In genomic region chrX:149631293-149632165, GRCh38 we compare ENCODE assay signal across 8 cellular contexts. TPM values are rescaled to one million over a fixed set of nuclear protein-coding genes. Genes with fewer than 3 reads are reported as not detected.
A peak's percentile ranks its signal among the peaks of the same experiment; 100 is the strongest.
DNase-seq lines count a peak whose midpoint lies in the region; ATAC-seq and TF ChIP-seq lines count a peak whose summit lies in the region.

Gene TMEM185A (minus strand): TSS chrX:149631792. CDS start chrX:149631580, 212 bp downstream.

- H3K9me3 ChIP-seq in duodenal mucosa (ENCODE audit: control insufficient read depth in 1 of 2, low read length in 2 of 2), result no peaks in the 10 kb centered on the region
- peaks cover 0 to 10% of the 10 kb centered on the region in 2 donors for H3K9me3 ChIP-seq in lung (ENCODE audit: control insufficient read depth in 2 of 2, insufficient read depth in 1 of 2, low read length in 1 of 2)

- H3K4me3 ChIP-seq in duodenal mucosa (ENCODE audit: low read depth in 1 of 2, low read length in 2 of 2) (peak within 1 kb of the TSS; percentile 79 to 80), lung (peak within 1 kb of the TSS; percentile 75)

- H3K4me1 ChIP-seq in duodenal mucosa (ENCODE audit: control insufficient read depth in 1 of 2, insufficient read depth in 2 of 2, low read length in 2 of 2) (peaks cover 13 to 16% of the 10 kb centered on the region in 2 donors), lung (ENCODE audit: control insufficient read depth in 2 of 2, insufficient read depth in 2 of 2, low read length in 2 of 2) (peaks cover 0 to 4% of the 10 kb centered on the region in 2 donors)

- DNase-seq in AG08395 (ENCODE audit: low spot score) (peak; percentile 65), NCI-H460 (ENCODE audit: extremely low read depth, low read depth) (peak; percentile 50), lung (ENCODE audit: low spot score) (peak; percentile 71)
- peak; percentile 57 to 64 for DNase-seq in activated CD4-positive, alpha-beta T cell treated with anti-CD3 and anti-CD28 coated beads, Interleukin-2, amount 50 U/mL, for 4 hours
- DNase-seq in stimulated activated CD4-positive, alpha-beta T cell treated with anti-CD3 and anti-CD28 coated beads, TNF-alpha, amount 100 ng/mL, for 4 hours (ENCODE audit: low read depth in 3 of 3), result peak; percentile 41 to 55 (median 53)

- peak within 1 kb of the TSS; percentile 56 to 57 for H3K9ac ChIP-seq in duodenal mucosa (ENCODE audit: low read depth in 1 of 2, low read length in 2 of 2)

- H3K27ac ChIP-seq in duodenal mucosa (ENCODE audit: low read depth, low read length) (no peak within 1 kb of the TSS), lung (ENCODE audit: low read depth in 1 of 2, low read length in 1 of 2) (peak within 1 kb of the TSS; percentile 69 to 74)

- no peak for TF ChIP-seq CTCF in lung (IDR thresholded peaks at IDR 0.05; ENCODE audit: control extremely low read depth, extremely low read depth)

- ATAC-seq in GM19023 (IDR thresholded peaks at IDR 0.05; ENCODE audit: unreplicated experiment), result peak; percentile 92
- ATAC-seq in HG03175 (IDR thresholded peaks at IDR 0.05; ENCODE audit: unreplicated experiment), result peak; percentile 87
- peak; percentile 60 for ATAC-seq in lung (ENCODE audit: insufficient read depth, low FRiP score)

- no peaks in the 10 kb centered on the region for H3K27me3 ChIP-seq in duodenal mucosa (ENCODE audit: control insufficient read depth in 1 of 2, insufficient read depth in 2 of 2, low read length in 2 of 2)
- peaks cover 6% of the 10 kb centered on the region for H3K27me3 ChIP-seq in lung (ENCODE audit: control insufficient read depth, insufficient read depth)

- H3K36me3 ChIP-seq in duodenal mucosa (ENCODE audit: control insufficient read depth in 1 of 2, insufficient read depth in 2 of 2, low read length in 2 of 2), result no peaks in the 10 kb centered on the region
- no peaks in the 10 kb centered on the region for H3K36me3 ChIP-seq in lung (ENCODE audit: control insufficient read depth in 2 of 2, insufficient read depth in 2 of 2, low read length in 2 of 2)

- WGBS in lung, 2 donors, result 0 to 33% methylated on average over 44 to 101 of the region's 101 CpGs

RNA-seq across cellular contexts. Expression of gene TMEM185A, which starts in this region (rescaled TPM):
- total RNA-seq in NCI-H460 (2014; rRNA removed; shearing (Covaris generic)), result 13.6 and 15.5 TPM in 2 replicates
- 35.2 and 62.2 TPM in 2 replicates for polyA plus RNA-seq in NCI-H460 (2014; cell fraction: nucleus; rRNA removed)
- 10 to 100 TPM; 16.6 to 23.8 TPM for total RNA-seq in lung
- 10 to 100 TPM in 1 of 2 donors, 1 to 10 TPM in 1; 8.7 to 11.3 TPM for polyA plus RNA-seq in lung
